Comparison of ENCODE assay signal across 2 cellular contexts in the genomic region with DNA sequence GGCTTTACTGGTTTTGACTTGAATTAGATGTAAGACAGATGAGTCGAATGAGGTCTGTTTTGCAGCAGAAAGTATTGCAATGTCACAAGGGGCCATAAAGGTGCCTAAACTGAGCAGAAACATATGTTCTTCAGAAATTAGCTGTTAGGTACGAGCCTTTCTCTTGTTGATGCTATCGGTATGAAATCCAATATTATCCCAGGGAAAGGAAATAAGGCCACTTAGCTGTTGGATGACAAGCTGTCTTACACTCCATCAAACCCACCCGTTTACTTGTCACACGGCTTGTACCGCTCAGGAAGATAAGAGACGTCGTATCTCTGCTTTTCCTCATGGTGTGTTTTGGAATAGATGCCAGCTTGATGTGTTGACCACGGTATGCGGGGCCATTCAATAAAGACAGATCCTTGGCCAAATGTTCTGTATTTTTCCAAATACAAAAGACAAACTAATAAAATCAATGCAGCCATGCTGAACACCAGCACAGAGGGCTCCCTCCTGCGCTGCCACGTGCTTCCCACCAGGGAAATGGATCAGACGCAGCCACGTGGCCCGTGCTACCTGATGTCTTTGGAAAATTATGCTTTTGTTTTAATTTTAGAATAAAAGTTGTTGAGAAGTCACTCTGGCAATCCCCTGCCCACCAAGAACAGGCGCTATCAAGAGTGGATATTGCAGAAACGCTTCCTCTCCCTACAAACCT.
TF ChIP-seq lines count a peak whose summit lies in the region.

No MANE protein-coding gene starts in this region.

TF ChIP-seq in HepG2, 621 proteins besides CTCF, POLR2A, EP300 and RAD21:
- no peak for TF ChIP-seq ZNF121 (CRISPR knock-in tag; IDR thresholded peaks at IDR 0.05)
- no peak for TF ChIP-seq GZF1 (CRISPR knock-in tag; IDR thresholded peaks at IDR 0.05)
- TF ChIP-seq ZNF253 (CRISPR knock-in tag; IDR thresholded peaks at IDR 0.05; ENCODE audit: borderline replicate concordance) = no peak
- TF ChIP-seq, protein P1, sequence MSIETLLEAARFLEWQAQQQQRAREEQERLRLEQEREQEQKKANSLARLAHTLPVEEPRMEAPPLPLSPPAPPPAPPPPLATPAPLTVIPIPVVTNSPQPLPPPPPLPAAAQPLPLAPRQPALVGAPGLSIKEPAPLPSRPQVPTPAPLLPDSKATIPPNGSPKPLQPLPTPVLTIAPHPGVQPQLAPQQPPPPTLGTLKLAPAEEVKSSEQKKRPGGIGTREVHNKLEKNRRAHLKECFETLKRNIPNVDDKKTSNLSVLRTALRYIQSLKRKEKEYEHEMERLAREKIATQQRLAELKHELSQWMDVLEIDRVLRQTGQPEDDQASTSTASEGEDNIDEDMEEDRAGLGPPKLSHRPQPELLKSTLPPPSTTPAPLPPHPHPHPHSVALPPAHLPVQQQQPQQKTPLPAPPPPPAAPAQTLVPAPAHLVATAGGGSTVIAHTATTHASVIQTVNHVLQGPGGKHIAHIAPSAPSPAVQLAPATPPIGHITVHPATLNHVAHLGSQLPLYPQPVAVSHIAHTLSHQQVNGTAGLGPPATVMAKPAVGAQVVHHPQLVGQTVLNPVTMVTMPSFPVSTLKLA (IDR thresholded peaks at IDR 0.05) = peak; percentile 42; the same call in 1 of the 2 replicates
- TF ChIP-seq TBP (CRISPR knock-in tag; IDR thresholded peaks at IDR 0.05) = no peak

TF ChIP-seq in K562, 482 proteins besides CTCF, POLR2A, EP300 and RAD21:
- TF ChIP-seq NR2F6 (CRISPR knock-in tag; IDR thresholded peaks at IDR 0.05) (no peak), COPS2 (conservative IDR thresholded peaks at IDR 0.05) (no peak), EP400 (IDR thresholded peaks at IDR 0.05) (no peak), SMARCE1 (IDR thresholded peaks at IDR 0.05) (no peak), TRIM24 (IDR thresholded peaks at IDR 0.05) (no peak), MYC (IDR thresholded peaks at IDR 0.05; ENCODE audit: low read depth, low read length) (0 out of 2 replicates have a peak, but pooled peaks have one; percentile 26), MYC (CRISPR knock-in tag; IDR thresholded peaks at IDR 0.05; ENCODE audit: borderline replicate concordance, low read depth) (no peak)
- TF ChIP-seq, protein P2, sequence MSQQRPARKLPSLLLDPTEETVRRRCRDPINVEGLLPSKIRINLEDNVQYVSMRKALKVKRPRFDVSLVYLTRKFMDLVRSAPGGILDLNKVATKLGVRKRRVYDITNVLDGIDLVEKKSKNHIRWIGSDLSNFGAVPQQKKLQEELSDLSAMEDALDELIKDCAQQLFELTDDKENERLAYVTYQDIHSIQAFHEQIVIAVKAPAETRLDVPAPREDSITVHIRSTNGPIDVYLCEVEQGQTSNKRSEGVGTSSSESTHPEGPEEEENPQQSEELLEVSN (IDR thresholded peaks at IDR 0.05; ENCODE audit: borderline replicate concordance in 1 of 2, extremely low read depth in 1 of 2, insufficient read depth in 1 of 2, insufficient read length in 1 of 2, low read depth in 1 of 2, low read length in 1 of 2, poor library complexity in 1 of 2, severe bottlenecking in 1 of 2) = peak in 1 of 2 experiments; percentile 29
- TF ChIP-seq, protein P3, sequence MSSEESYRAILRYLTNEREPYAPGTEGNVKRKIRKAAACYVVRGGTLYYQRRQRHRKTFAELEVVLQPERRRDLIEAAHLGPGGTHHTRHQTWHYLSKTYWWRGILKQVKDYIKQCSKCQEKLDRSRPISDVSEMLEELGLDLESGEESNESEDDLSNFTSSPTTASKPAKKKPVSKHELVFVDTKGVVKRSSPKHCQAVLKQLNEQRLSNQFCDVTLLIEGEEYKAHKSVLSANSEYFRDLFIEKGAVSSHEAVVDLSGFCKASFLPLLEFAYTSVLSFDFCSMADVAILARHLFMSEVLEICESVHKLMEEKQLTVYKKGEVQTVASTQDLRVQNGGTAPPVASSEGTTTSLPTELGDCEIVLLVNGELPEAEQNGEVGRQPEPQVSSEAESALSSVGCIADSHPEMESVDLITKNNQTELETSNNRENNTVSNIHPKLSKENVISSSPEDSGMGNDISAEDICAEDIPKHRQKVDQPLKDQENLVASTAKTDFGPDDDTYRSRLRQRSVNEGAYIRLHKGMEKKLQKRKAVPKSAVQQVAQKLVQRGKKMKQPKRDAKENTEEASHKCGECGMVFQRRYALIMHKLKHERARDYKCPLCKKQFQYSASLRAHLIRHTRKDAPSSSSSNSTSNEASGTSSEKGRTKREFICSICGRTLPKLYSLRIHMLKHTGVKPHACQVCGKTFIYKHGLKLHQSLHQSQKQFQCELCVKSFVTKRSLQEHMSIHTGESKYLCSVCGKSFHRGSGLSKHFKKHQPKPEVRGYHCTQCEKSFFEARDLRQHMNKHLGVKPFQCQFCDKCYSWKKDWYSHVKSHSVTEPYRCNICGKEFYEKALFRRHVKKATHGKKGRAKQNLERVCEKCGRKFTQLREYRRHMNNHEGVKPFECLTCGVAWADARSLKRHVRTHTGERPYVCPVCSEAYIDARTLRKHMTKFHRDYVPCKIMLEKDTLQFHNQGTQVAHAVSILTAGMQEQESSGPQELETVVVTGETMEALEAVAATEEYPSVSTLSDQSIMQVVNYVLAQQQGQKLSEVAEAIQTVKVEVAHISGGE (CRISPR knock-in tag; IDR thresholded peaks at IDR 0.05) = peak in 1 of 3 experiments; percentile 28; a peak in 1 of 6 replicates
- TF ChIP-seq, protein P4, sequence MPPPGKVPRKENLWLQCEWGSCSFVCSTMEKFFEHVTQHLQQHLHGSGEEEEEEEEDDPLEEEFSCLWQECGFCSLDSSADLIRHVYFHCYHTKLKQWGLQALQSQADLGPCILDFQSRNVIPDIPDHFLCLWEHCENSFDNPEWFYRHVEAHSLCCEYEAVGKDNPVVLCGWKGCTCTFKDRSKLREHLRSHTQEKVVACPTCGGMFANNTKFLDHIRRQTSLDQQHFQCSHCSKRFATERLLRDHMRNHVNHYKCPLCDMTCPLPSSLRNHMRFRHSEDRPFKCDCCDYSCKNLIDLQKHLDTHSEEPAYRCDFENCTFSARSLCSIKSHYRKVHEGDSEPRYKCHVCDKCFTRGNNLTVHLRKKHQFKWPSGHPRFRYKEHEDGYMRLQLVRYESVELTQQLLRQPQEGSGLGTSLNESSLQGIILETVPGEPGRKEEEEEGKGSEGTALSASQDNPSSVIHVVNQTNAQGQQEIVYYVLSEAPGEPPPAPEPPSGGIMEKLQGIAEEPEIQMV (tag; conservative IDR thresholded peaks at IDR 0.05; ENCODE audit: low read depth) = no peak
